In genomic region chr18:75581336-75582121, GRCh38 we compare ENCODE assay signal across 19 cellular contexts.
A peak's percentile ranks its signal among the peaks of the same experiment; 100 is the strongest.
DNase-seq lines count a peak whose midpoint lies in the region; ATAC-seq, FAIRE-seq and TF ChIP-seq lines count a peak whose summit lies in the region.
"Had no signal": no experiment of that assay in that cellular context is flagged by ENCODE, and none has a peak within 500 bp of the region (broad histone marks: within the 10 kb centered on the region; RNA-seq: fewer than 3 reads in every experiment).

No MANE protein-coding gene starts in this region.

- TF ChIP-seq CTCF in astrocyte (IDR thresholded peaks at IDR 0.05; ENCODE audit: insufficient read depth, low read depth, low read length) = no peak

- H3K9ac ChIP-seq in GM23248 (no peak overlapping the region), astrocyte (ENCODE audit: low read length) (no peak overlapping the region)

- H3K36me3 ChIP-seq in GM23248 (ENCODE audit: low read depth) (no peaks in the 10 kb centered on the region), astrocyte (ENCODE audit: insufficient read depth, low read length) (no peaks in the 10 kb centered on the region)
- H3K36me3 ChIP-seq: Peyer's patch had no signal

- ATAC-seq in HG03432 (IDR thresholded peaks at IDR 0.05; ENCODE audit: unreplicated experiment) (no peak), GM18861 (IDR thresholded peaks at IDR 0.05; ENCODE audit: unreplicated experiment) (no peak)
- no peak for ATAC-seq in activated T-helper 17 cell treated with anti-CD3 and anti-CD28 coated beads, Interleukin-2, amount 50 U/mL, for 72 hours (replicated peaks)

- H3F3A ChIP-seq in GM23248 (ENCODE audit: insufficient read depth) = no peaks in the 10 kb centered on the region

- H3K4me3 Mint-ChIP-seq in astrocyte (ENCODE audit: unreplicated experiment) = no peak overlapping the region
- no peak overlapping the region for H3K4me3 Mint-ChIP-seq in activated T-helper 17 cell treated with anti-CD3 and anti-CD28 coated beads, Interleukin-2, amount 50 U/mL, for 72 hours

- DNase-seq in GM23248 = peak; percentile 16
- peak; percentile 41 for DNase-seq in astrocyte (ENCODE audit: low read depth)
- DNase-seq in foreskin melanocyte = peak; percentile 15
- DNase-seq in stromal cell of bone marrow (ENCODE audit: low read depth) = peak; percentile 24
- no peak for DNase-seq in DMS53 treated with DMSO at 0.1 percent for 48 hours (lab: John Stamatoyannopoulos, UW; ENCODE audit: unreplicated experiment)
- DNase-seq: C1 segment of cervical spinal cord, H7, Kasumi-1, NCI-H1417 treated with DMSO at 0.1 percent for 48 hours, NCI-H2029, NCI-H2171 treated with DMSO at 0.1 percent for 48 hours, NCI-H510A, NCI-H82, Peyer's patch, SHP77 had no signal

- no peak for FAIRE-seq in astrocyte (lab: Jason Lieb, UNC)
- FAIRE-seq: GM12892 had no signal

- no peak overlapping the region for H3K4me3 ChIP-seq in GM23248
- H3K4me3 ChIP-seq in astrocyte (ENCODE audit: insufficient read depth, low read depth, low read length) = no peak overlapping the region
- H3K4me3 ChIP-seq: Peyer's patch had no signal

- no peak overlapping the region for H2AFZ ChIP-seq in GM23248
- no peak overlapping the region for H2AFZ ChIP-seq in astrocyte (ENCODE audit: low read depth, low read length)

- no peaks in the 10 kb centered on the region for H4K20me1 ChIP-seq in GM23248 (ENCODE audit: insufficient read depth)
- no peaks in the 10 kb centered on the region for H4K20me1 ChIP-seq in astrocyte (ENCODE audit: insufficient read depth, low read length)

- no peaks in the 10 kb centered on the region for H3K9me2 ChIP-seq in GM23248 (ENCODE audit: insufficient read depth)

- peaks cover 6% of the 10 kb centered on the region for H3K27me3 Mint-ChIP-seq in astrocyte (ENCODE audit: low read depth, unreplicated experiment)
- H3K27me3 Mint-ChIP-seq in activated T-helper 17 cell treated with anti-CD3 and anti-CD28 coated beads, Interleukin-2, amount 50 U/mL, for 72 hours = peaks cover 8% of the 10 kb centered on the region

- H3K4me2 ChIP-seq in GM23248 (ENCODE audit: unreplicated experiment) = no peak overlapping the region
- H3K4me2 ChIP-seq in astrocyte (ENCODE audit: low read length) = peak overlapping the region; percentile 41

- no peaks in the 10 kb centered on the region for H3K9me3 Mint-ChIP-seq in astrocyte (ENCODE audit: unreplicated experiment)
- no peaks in the 10 kb centered on the region for H3K9me3 Mint-ChIP-seq in activated T-helper 17 cell treated with anti-CD3 and anti-CD28 coated beads, Interleukin-2, amount 50 U/mL, for 72 hours

- H3K27ac ChIP-seq in GM23248 (no peak overlapping the region), astrocyte (ENCODE audit: low read depth, low read length) (no peak overlapping the region)
- H3K27ac ChIP-seq: Peyer's patch had no signal

- H3K79me2 ChIP-seq in GM23248 (ENCODE audit: insufficient read depth) (no peaks in the 10 kb centered on the region), astrocyte (ENCODE audit: insufficient read depth, low read length) (no peaks in the 10 kb centered on the region)

- 7 to 8% methylated on average over 8 of the region's 8 CpGs for WGBS in GM23248 (ENCODE audit: low coverage in 1 of 2, low lambda C conversion rate in 2 of 2, missing lambda C conversion rate in 2 of 2), 2 experiments

- H3K27me3 ChIP-seq in GM23248 (replicated peaks; ENCODE audit: insufficient read depth) = no peaks in the 10 kb centered on the region; the same call in 1 of the 2 replicates
- peaks cover 6% of the 10 kb centered on the region for H3K27me3 ChIP-seq in astrocyte (ENCODE audit: insufficient read depth, low read length)
- H3K27me3 ChIP-seq: Peyer's patch had no signal

- H3K9me3 ChIP-seq in GM23248 (ENCODE audit: low read depth) (no peaks in the 10 kb centered on the region), astrocyte (ENCODE audit: insufficient read depth, low read depth, low read length) (no peaks in the 10 kb centered on the region)
- H3K9me3 ChIP-seq: Peyer's patch had no signal

- in situ Hi-C loops in GM23248 (cut with MboI) = no loop called here

- H3K36me3 Mint-ChIP-seq in astrocyte (ENCODE audit: low read depth, unreplicated experiment) = no peaks in the 10 kb centered on the region
- H3K36me3 Mint-ChIP-seq in activated T-helper 17 cell treated with anti-CD3 and anti-CD28 coated beads, Interleukin-2, amount 50 U/mL, for 72 hours (ENCODE audit: low read depth) = no peaks in the 10 kb centered on the region

- H3K4me1 Mint-ChIP-seq in astrocyte (ENCODE audit: low read depth, unreplicated experiment) = no peaks in the 10 kb centered on the region
- no peaks in the 10 kb centered on the region for H3K4me1 Mint-ChIP-seq in activated T-helper 17 cell treated with anti-CD3 and anti-CD28 coated beads, Interleukin-2, amount 50 U/mL, for 72 hours

- H3K27ac Mint-ChIP-seq in astrocyte (ENCODE audit: unreplicated experiment) = no peak overlapping the region
- no peak overlapping the region for H3K27ac Mint-ChIP-seq in activated T-helper 17 cell treated with anti-CD3 and anti-CD28 coated beads, Interleukin-2, amount 50 U/mL, for 72 hours

- H3K4me1 ChIP-seq in GM23248 (ENCODE audit: insufficient read depth) (peaks cover 15% of the 10 kb centered on the region; the same call in 1 of the 2 replicates), astrocyte (ENCODE audit: insufficient read depth, low read length) (peaks cover 10% of the 10 kb centered on the region)
- H3K4me1 ChIP-seq: Peyer's patch had no signal
